ENCODE assay signal across 1 cellular context in the genomic region with DNA sequence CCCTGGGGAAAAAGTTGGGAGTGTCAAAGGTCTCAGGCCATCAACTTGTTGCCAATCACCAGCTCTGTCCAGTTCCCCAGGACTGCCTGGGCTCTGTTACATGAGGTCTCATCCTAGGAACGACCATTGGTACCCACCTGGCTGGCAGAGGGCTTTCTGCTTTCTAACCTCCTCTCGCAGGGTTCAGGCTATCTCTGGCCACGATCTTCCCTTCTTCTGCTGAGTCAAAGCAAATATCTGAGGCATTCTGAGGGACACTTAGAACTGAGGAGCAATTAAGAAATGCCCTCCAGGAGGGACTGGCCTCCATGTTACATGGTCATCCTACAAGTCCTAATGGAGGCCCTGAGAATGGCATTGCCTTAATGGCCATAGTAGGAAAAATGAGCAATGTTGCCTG.
TF ChIP-seq lines count a peak whose summit lies in the region.

No MANE protein-coding gene starts in this region.

TF ChIP-seq in IMR-90, 13 proteins besides CTCF, POLR2A, EP300 and RAD21:
- TF ChIP-seq CEBPB (IDR thresholded peaks at IDR 0.05; ENCODE audit: low read depth, low read length) (no peak), ELK1 (IDR thresholded peaks at IDR 0.05; ENCODE audit: borderline replicate concordance, low read depth, low read length) (no peak), CHD1 (IDR thresholded peaks at IDR 0.05; ENCODE audit: low read depth, low read length) (no peak), MXI1 (IDR thresholded peaks at IDR 0.05; ENCODE audit: borderline replicate concordance, low read depth, low read length) (no peak), FOS (IDR thresholded peaks at IDR 0.05; ENCODE audit: low read depth, low read length) (no peak), RCOR1 (IDR thresholded peaks at IDR 0.05; ENCODE audit: insufficient replicate concordance, low read length) (no peak), USF2 (IDR thresholded peaks at IDR 0.05; ENCODE audit: low read depth, low read length) (no peak), SMC3 (IDR thresholded peaks at IDR 0.05; ENCODE audit: low read depth, low read length) (no peak), MAFK (IDR thresholded peaks at IDR 0.05; ENCODE audit: low read depth, low read length) (no peak), NFE2L2 (IDR thresholded peaks at IDR 0.05; ENCODE audit: low read depth, low read length) (no peak), BHLHE40 (IDR thresholded peaks at IDR 0.05; ENCODE audit: low read depth, low read length) (no peak), MAZ (IDR thresholded peaks at IDR 0.05; ENCODE audit: borderline replicate concordance, low read depth, low read length) (no peak), RFX5 (IDR thresholded peaks at IDR 0.05; ENCODE audit: low read depth, low read length) (no peak)
